In genomic region chr1:32361674-32362473, GRCh38 we compare ENCODE assay signal across 1 cellular context.
A peak's percentile ranks its signal among the peaks of the same experiment; 100 is the strongest.
TF ChIP-seq lines count a peak whose summit lies in the region.

No MANE protein-coding gene starts in this region.

TF ChIP-seq in HepG2, 621 proteins besides CTCF, POLR2A, EP300 and RAD21:
- no peak for TF ChIP-seq ZNF296 (CRISPR knock-in tag; conservative IDR thresholded peaks at IDR 0.05)
- TF ChIP-seq FIP1L1 (IDR thresholded peaks at IDR 0.05; ENCODE audit: borderline replicate concordance, insufficient read depth, low read depth, low read length) = no peak
- TF ChIP-seq SATB2 (CRISPR knock-in tag; IDR thresholded peaks at IDR 0.05) = no peak
- TF ChIP-seq NFAT5 (CRISPR knock-in tag; IDR thresholded peaks at IDR 0.05) = no peak
- TF ChIP-seq RBM22 (optimal IDR thresholded peaks at IDR 0.05; ENCODE audit: low read length) = peak; percentile 69
- TF ChIP-seq SP4 (CRISPR knock-in tag; IDR thresholded peaks at IDR 0.05) = no peak
- no peak for TF ChIP-seq NCOA5 (CRISPR knock-in tag; IDR thresholded peaks at IDR 0.05)
- TF ChIP-seq ZBTB39 (CRISPR knock-in tag; IDR thresholded peaks at IDR 0.05) = no peak
- no peak for TF ChIP-seq ZNF446 (CRISPR knock-in tag; IDR thresholded peaks at IDR 0.05)
- TF ChIP-seq ZNF839 (CRISPR knock-in tag; IDR thresholded peaks at IDR 0.05; ENCODE audit: borderline replicate concordance) = no peak
- TF ChIP-seq HNRNPK (IDR thresholded peaks at IDR 0.05; ENCODE audit: low read depth, low read length, poor library complexity, severe bottlenecking) = no peak
- TF ChIP-seq ZFP91 (CRISPR knock-in tag; IDR thresholded peaks at IDR 0.05; ENCODE audit: borderline replicate concordance) = no peak
- no peak for TF ChIP-seq ZNF737 (CRISPR knock-in tag; IDR thresholded peaks at IDR 0.05; ENCODE audit: borderline replicate concordance)
- TF ChIP-seq ZNF713 (CRISPR knock-in tag; IDR thresholded peaks at IDR 0.05) = no peak
- TF ChIP-seq AGO1 (IDR thresholded peaks at IDR 0.05; ENCODE audit: low read depth, low read length, poor library complexity, severe bottlenecking) = peak; percentile 50
- TF ChIP-seq JDP2 (CRISPR knock-in tag; IDR thresholded peaks at IDR 0.05; ENCODE audit: borderline replicate concordance) = no peak
- TF ChIP-seq ZNF383 (CRISPR knock-in tag; IDR thresholded peaks at IDR 0.05; ENCODE audit: borderline replicate concordance) = no peak
- TF ChIP-seq YEATS2 (CRISPR knock-in tag; IDR thresholded peaks at IDR 0.05; ENCODE audit: borderline replicate concordance) = no peak
- TF ChIP-seq AGO2 (optimal IDR thresholded peaks at IDR 0.05; ENCODE audit: low read depth, low read length) = peak; percentile 81
- no peak for TF ChIP-seq ATAD3A (CRISPR knock-in tag; IDR thresholded peaks at IDR 0.05)
- no peak for TF ChIP-seq ZNF740 (CRISPR knock-in tag; IDR thresholded peaks at IDR 0.05)
- no peak for TF ChIP-seq ARHGAP35 (CRISPR knock-in tag; IDR thresholded peaks at IDR 0.05; ENCODE audit: borderline replicate concordance)
- no peak for TF ChIP-seq TOE1 (CRISPR knock-in tag; IDR thresholded peaks at IDR 0.05)
- TF ChIP-seq PBX2 (CRISPR knock-in tag; IDR thresholded peaks at IDR 0.05) = no peak
- TF ChIP-seq NFE2L1 (CRISPR knock-in tag; IDR thresholded peaks at IDR 0.05; ENCODE audit: borderline replicate concordance) = no peak
- no peak for TF ChIP-seq CERS6 (CRISPR knock-in tag; IDR thresholded peaks at IDR 0.05)
- TF ChIP-seq HNRNPL (IDR thresholded peaks at IDR 0.05; ENCODE audit: low read depth, low read length) = 0 out of 2 replicates have a peak, but pooled peaks have one; percentile 40
- TF ChIP-seq RELA (CRISPR knock-in tag; IDR thresholded peaks at IDR 0.05) = no peak
- TF ChIP-seq U2AF1 (optimal IDR thresholded peaks at IDR 0.05; ENCODE audit: low read depth, low read length) = peak; percentile 21
- no peak for TF ChIP-seq ZNF75D (CRISPR knock-in tag; IDR thresholded peaks at IDR 0.05; ENCODE audit: borderline replicate concordance)
- no peak for TF ChIP-seq GFI1 (CRISPR knock-in tag; IDR thresholded peaks at IDR 0.05; ENCODE audit: borderline replicate concordance)
- no peak for TF ChIP-seq ARNT2 (CRISPR knock-in tag; IDR thresholded peaks at IDR 0.05; ENCODE audit: low read depth)
- no peak for TF ChIP-seq ZNF292 (CRISPR knock-in tag; IDR thresholded peaks at IDR 0.05; ENCODE audit: borderline replicate concordance, low read depth)
- no peak for TF ChIP-seq MBD4 (IDR thresholded peaks at IDR 0.05; ENCODE audit: borderline replicate concordance, low read length)
- TF ChIP-seq MTA3 (CRISPR knock-in tag; IDR thresholded peaks at IDR 0.05) = no peak
- TF ChIP-seq ZIK1 (CRISPR knock-in tag; IDR thresholded peaks at IDR 0.05; ENCODE audit: borderline replicate concordance, low read depth) = no peak
- TF ChIP-seq ZNF34 (CRISPR knock-in tag; IDR thresholded peaks at IDR 0.05; ENCODE audit: borderline replicate concordance) = no peak
- TF ChIP-seq STAT6 (CRISPR knock-in tag; IDR thresholded peaks at IDR 0.05; ENCODE audit: borderline replicate concordance) = no peak
- TF ChIP-seq MNT (IDR thresholded peaks at IDR 0.05) = no peak
- no peak for TF ChIP-seq MAFK (conservative IDR thresholded peaks at IDR 0.05 in 1 of 2, IDR thresholded peaks at IDR 0.05 in 1 of 2; ENCODE audit: low read length in 2 of 2)
- no peak for TF ChIP-seq MLLT10 (CRISPR knock-in tag; IDR thresholded peaks at IDR 0.05)
- TF ChIP-seq ZNF572 (CRISPR knock-in tag; IDR thresholded peaks at IDR 0.05) = no peak
- TF ChIP-seq SIN3A (IDR thresholded peaks at IDR 0.05; ENCODE audit: borderline replicate concordance, low read depth, low read length) = no peak
- peak; percentile 25; the same call in 1 of the 2 replicates for TF ChIP-seq RBFOX2 (IDR thresholded peaks at IDR 0.05; ENCODE audit: low read depth, low read length)
